Comparison of ENCODE assay signal across 9 cellular contexts in genomic region chr4:26826721-26827120, GRCh38. TPM values are rescaled to one million over a fixed set of nuclear protein-coding genes. Genes with fewer than 3 reads are reported as not detected.
DNase-seq lines count a peak whose midpoint lies in the region; ATAC-seq lines count a peak whose summit lies in the region.
"Had no signal": no experiment of that assay in that cellular context is flagged by ENCODE, and none has a peak within 500 bp of the region (broad histone marks: within the 10 kb centered on the region; RNA-seq: fewer than 3 reads in every experiment).

No MANE protein-coding gene starts in this region.

- peaks cover 13% of the 10 kb centered on the region for H3K4me1 Mint-ChIP-seq in activated CD4-positive, alpha-beta T cell treated with anti-CD3 and anti-CD28 coated beads for 36 hours
- H3K4me1 Mint-ChIP-seq: brain had no signal

- POLR2A ChIA-PET in activated CD4-positive, alpha-beta T cell treated with anti-CD3 and anti-CD28 coated beads for 36 hours (lab: Charles Lee): no interaction called here

- CTCF ChIA-PET in activated CD4-positive, alpha-beta T cell treated with anti-CD3 and anti-CD28 coated beads for 36 hours (lab: Charles Lee): interaction anchor here (0.6 kb wide), 1 partner anchor 28 kb away, joined by 3 read pairs; no protein-coding TSS in a partner anchor

- intact Hi-C loops in sciatic nerve (cut with DNase I) (no loop called here), head of caudate nucleus (cut with DNase I) (no loop called here)
- intact Hi-C loops in activated CD4-positive, alpha-beta T cell treated with anti-CD3 and anti-CD28 coated beads for 36 hours (cut with DNase I, micrococcal nuclease): no loop called here

- peaks cover 8% of the 10 kb centered on the region for H3K9me3 Mint-ChIP-seq in activated CD4-positive, alpha-beta T cell treated with anti-CD3 and anti-CD28 coated beads for 36 hours (ENCODE audit: low read depth)

- H3K36me3 Mint-ChIP-seq in activated CD4-positive, alpha-beta T cell treated with anti-CD3 and anti-CD28 coated beads for 36 hours (ENCODE audit: low read depth): peaks cover 4% of the 10 kb centered on the region

- ATAC-seq in GM19043 (IDR thresholded peaks at IDR 0.05; ENCODE audit: low read depth, unreplicated experiment): peak; percentile 88
- peak; percentile 81 for ATAC-seq in HG03045 (IDR thresholded peaks at IDR 0.05; ENCODE audit: unreplicated experiment)
- peak; percentile 92 for ATAC-seq in sciatic nerve
- ATAC-seq in activated CD4-positive, alpha-beta T cell treated with anti-CD3 and anti-CD28 coated beads for 36 hours: no peak

- H3K27me3 Mint-ChIP-seq in activated CD4-positive, alpha-beta T cell treated with anti-CD3 and anti-CD28 coated beads for 36 hours: no peaks in the 10 kb centered on the region
- H3K27me3 Mint-ChIP-seq: brain had no signal

- peak; percentile 21 for DNase-seq in UCSD-AML1 (lab: John Stamatoyannopoulos, UW; ENCODE audit: unreplicated experiment)
- DNase-seq in sciatic nerve (ENCODE audit: low spot score): no peak
- no peak for DNase-seq in NCI-H82 (lab: John Stamatoyannopoulos, UW)
- DNase-seq in activated CD4-positive, alpha-beta T cell treated with anti-CD3 and anti-CD28 coated beads for 36 hours: no peak
- DNase-seq in HUDEP-2 (lab: John Stamatoyannopoulos, UW; ENCODE audit: unreplicated experiment in 76 of 76): no peak
- no peak for DNase-seq in head of caudate nucleus

- no peak overlapping the region for H3K4me3 Mint-ChIP-seq in activated CD4-positive, alpha-beta T cell treated with anti-CD3 and anti-CD28 coated beads for 36 hours
- H3K4me3 Mint-ChIP-seq: brain had no signal

- no peak overlapping the region for H3K27ac Mint-ChIP-seq in activated CD4-positive, alpha-beta T cell treated with anti-CD3 and anti-CD28 coated beads for 36 hours
- H3K27ac Mint-ChIP-seq: brain had no signal

RNA-seq across cellular contexts. Expression of gene STIM2, which starts 33.9 kb away (rescaled TPM):
- total RNA-seq in sciatic nerve: 30.5 TPM
- 10 to 100 TPM; 32.9 to 36.4 TPM for total RNA-seq in activated CD4-positive, alpha-beta T cell treated with anti-CD3 and anti-CD28 coated beads for 36 hours
